In the genomic region with DNA sequence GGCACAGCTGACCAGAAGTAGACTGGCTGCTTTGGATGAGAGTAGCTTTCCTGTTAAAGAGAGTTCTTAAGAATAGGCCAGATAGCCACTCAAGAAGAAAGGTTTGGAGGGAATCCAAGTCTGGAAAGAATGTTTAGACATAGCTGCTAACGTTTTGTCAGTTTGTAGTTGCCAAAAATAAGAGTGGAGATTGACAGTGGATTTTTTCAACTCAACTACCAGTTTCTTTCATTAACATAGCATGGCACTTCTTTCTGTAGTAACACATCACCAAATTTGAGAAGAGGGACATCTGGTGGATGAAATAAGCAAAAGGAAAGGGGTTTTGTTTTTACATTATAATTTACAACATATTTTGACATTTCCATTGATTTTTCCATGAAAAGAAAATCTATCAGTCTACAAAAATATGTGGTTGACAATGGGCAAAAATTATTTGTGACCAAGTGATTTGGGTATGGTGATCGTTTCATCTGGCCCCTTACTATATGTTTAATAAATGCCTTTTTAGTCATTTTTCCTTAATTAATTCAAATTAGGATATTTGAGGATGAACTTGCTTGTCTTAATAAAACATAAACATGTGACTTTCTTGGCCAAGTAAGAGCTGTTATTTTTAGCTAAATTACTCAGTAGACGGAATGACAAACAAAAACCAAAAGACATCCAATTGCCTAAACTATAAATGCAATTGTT, we compare ENCODE assay signal across 8 cellular contexts.
DNase-seq lines count a peak whose midpoint lies in the region; ATAC-seq, FAIRE-seq and TF ChIP-seq lines count a peak whose summit lies in the region.

No MANE protein-coding gene starts in this region.

- H3K4me1 ChIP-seq in K562 (replicated peaks in 1 of 2; ENCODE audit: control insufficient read depth in 2 of 2, insufficient read depth in 2 of 2, low read length in 2 of 2) (no peaks in the 10 kb centered on the region), esophagus muscularis mucosa (no peaks in the 10 kb centered on the region), ovary (ENCODE audit: insufficient read depth) (no peaks in the 10 kb centered on the region)

- H3K36me3 Mint-ChIP-seq in activated CD4-positive, alpha-beta T cell treated with anti-CD3 and anti-CD28 coated beads, Interleukin-2, amount 10 ng/mL, durations not matched to agents 24 days and 14 days (ENCODE audit: low read depth): no peaks in the 10 kb centered on the region

- BruUV-seq in K562 (replicated peaks; lab: Mats Ljungman, UMichigan): no TSS peak

- H3K27me3 ChIP-seq in K562 (ENCODE audit: control insufficient read depth in 2 of 2, insufficient read depth in 2 of 2, low read length in 2 of 2) (peaks cover 0 to 3% of the 10 kb centered on the region in 2 experiments; a peak in 1 of 5 replicates), esophagus muscularis mucosa (no peaks in the 10 kb centered on the region), ovary (no peaks in the 10 kb centered on the region)

- H3K9ac ChIP-seq in K562 (ENCODE audit: insufficient read depth in 1 of 2, low read depth in 2 of 2, low read length in 2 of 2): no peak overlapping the region

- H3K36me3 ChIP-seq in K562 (ENCODE audit: control insufficient read depth, insufficient read depth, low read length): no peaks in the 10 kb centered on the region
- no peaks in the 10 kb centered on the region for H3K36me3 ChIP-seq in esophagus muscularis mucosa
- no peaks in the 10 kb centered on the region for H3K36me3 ChIP-seq in ovary

- H3K4me3 ChIP-seq in K562: no peak overlapping the region
- no peak overlapping the region for H3K4me3 ChIP-seq in esophagus muscularis mucosa
- no peak overlapping the region for H3K4me3 ChIP-seq in ovary

- TF ChIP-seq POLR2A in K562 (conservative IDR thresholded peaks at IDR 0.05): no peak
- no peak for TF ChIP-seq POLR2A in esophagus muscularis mucosa (IDR thresholded peaks at IDR 0.05; ENCODE audit: low read depth)
- no peak for TF ChIP-seq POLR2A in ovary (IDR thresholded peaks at IDR 0.05)

- WGBS in K562 (ENCODE audit: insufficient coverage, low coverage, missing lambda C conversion rate): 0% methylated on average over 3 of the region's 3 CpGs
- 42% methylated on average over 3 of the region's 3 CpGs for whole genome bisulfite sequencing in esophagus muscularis mucosa
- 12 to 18% (median 16%) methylated on average over 3 of the region's 3 CpGs for WGBS in ovary, 3 donors

- intact Hi-C loops in K562 (cut with micrococcal nuclease) (loop anchor here (1.0 to 10.0 kb wide), 2 partner anchors 116 to 975 kb away; no protein-coding TSS in a partner anchor), esophagus muscularis mucosa (cut with DNase I) (no loop called here), ovary (cut with DNase I) (no loop called here)
- intact Hi-C loops in activated CD4-positive, alpha-beta T cell treated with anti-CD3 and anti-CD28 coated beads, Interleukin-2, amount 10 ng/mL, durations not matched to agents 24 days and 14 days (cut with micrococcal nuclease): no loop called here

- no peak overlapping the region for H3K27ac ChIP-seq in K562 (ENCODE audit: extremely low read depth, low read depth, low read length)
- no peak overlapping the region for H3K27ac ChIP-seq in esophagus muscularis mucosa (replicated peaks in 1 of 4)
- no peak overlapping the region for H3K27ac ChIP-seq in ovary

- H3K79me2 ChIP-seq in K562 (ENCODE audit: control insufficient read depth, insufficient read depth, low read length): no peaks in the 10 kb centered on the region

- TF ChIP-seq CTCF in K562 (IDR thresholded peaks at IDR 0.05 in 2 of 3, conservative IDR thresholded peaks at IDR 0.05 in 1 of 3; ENCODE audit: insufficient read depth in 2 of 3, low read depth in 1 of 3, low read length in 3 of 3): peak; percentile 23 to 65 (median 42); a peak in 4 of 6 replicates
- peak in 1 of 3 experiments; percentile 18 for TF ChIP-seq CTCF in esophagus muscularis mucosa (IDR thresholded peaks at IDR 0.05)
- no peak for TF ChIP-seq CTCF in ovary (IDR thresholded peaks at IDR 0.05)

- in situ Hi-C loops in Caki2 (cut with HindIII; ENCODE audit: low pct_unique_long_range_greater_than_20kb, low sequenced_read_pairs): no loop called here
- in situ Hi-C loops in K562 (cut with MboI): loop anchor here (5.0 kb wide), 2 partner anchors 117 to 257 kb away; no protein-coding TSS in a partner anchor

- H3K4me2 ChIP-seq in K562 (ENCODE audit: insufficient read depth, low read length): no peak overlapping the region

- no peaks in the 10 kb centered on the region for H3K27me3 Mint-ChIP-seq in activated CD4-positive, alpha-beta T cell treated with anti-CD3 and anti-CD28 coated beads, Interleukin-2, amount 10 ng/mL, durations not matched to agents 24 days and 14 days

- H3K9me3 ChIP-seq in K562 (replicated peaks; ENCODE audit: control insufficient read depth, insufficient read depth, low read depth, low read length) (no peaks in the 10 kb centered on the region), esophagus muscularis mucosa (no peaks in the 10 kb centered on the region), ovary (no peaks in the 10 kb centered on the region)

- H3K27ac Mint-ChIP-seq in activated CD4-positive, alpha-beta T cell treated with anti-CD3 and anti-CD28 coated beads, Interleukin-2, amount 10 ng/mL, durations not matched to agents 24 days and 14 days: no peak overlapping the region

- TF ChIP-seq EP300 in K562 (IDR thresholded peaks at IDR 0.05; ENCODE audit: low read length) (no peak), esophagus muscularis mucosa (IDR thresholded peaks at IDR 0.05) (no peak), ovary (IDR thresholded peaks at IDR 0.05) (no peak)

- POLR2A ChIA-PET in K562 (lab: Yijun Ruan, JAX): no interaction called here

- no peak overlapping the region for H2AFZ ChIP-seq in K562 (ENCODE audit: low read depth, low read length)

- no peaks in the 10 kb centered on the region for H3K9me3 Mint-ChIP-seq in activated CD4-positive, alpha-beta T cell treated with anti-CD3 and anti-CD28 coated beads, Interleukin-2, amount 10 ng/mL, durations not matched to agents 24 days and 14 days

- no peaks in the 10 kb centered on the region for H3K4me1 Mint-ChIP-seq in activated CD4-positive, alpha-beta T cell treated with anti-CD3 and anti-CD28 coated beads, Interleukin-2, amount 10 ng/mL, durations not matched to agents 24 days and 14 days

- DNase-seq in Caki2 (ENCODE audit: low read depth) (peak; percentile 81), HT-29 (ENCODE audit: low spot score) (peak; percentile 68), K562 (ENCODE audit: extremely low read depth in 1 of 4, low spot score in 3 of 4) (peak in 3 of 4 experiments; percentile 8 to 25 (median 24)), lung microvascular endothelial cell (ENCODE audit: low read depth in 2 of 2) (peak; percentile 26 to 37), esophagus muscularis mucosa (ENCODE audit: extremely low spot score) (no peak), ovary (no peak)
- no peak for DNase-seq in activated CD4-positive, alpha-beta T cell treated with anti-CD3 and anti-CD28 coated beads, Interleukin-2, amount 10 ng/mL, durations not matched to agents 24 days and 14 days
- DNase-seq in stimulated activated CD4-positive, alpha-beta T cell treated with anti-CD3 and anti-CD28 coated beads, Interleukin-4, amount 100 ng/mL, for 24 hours: no peak

- H3K4me3 Mint-ChIP-seq in activated CD4-positive, alpha-beta T cell treated with anti-CD3 and anti-CD28 coated beads, Interleukin-2, amount 10 ng/mL, durations not matched to agents 24 days and 14 days: no peak overlapping the region

- CTCF ChIA-PET in K562 (lab: Yijun Ruan, JAX; ENCODE audit: low intra/inter-chr PET ratio): interaction anchor here (0.6 to 2.2 kb wide), 2 partner anchors 116 to 898 kb away, joined by 6 to 27 read pairs; no protein-coding TSS in a partner anchor

- peak; percentile 75 for FAIRE-seq in K562 (lab: Jason Lieb, UNC)

- H4K20me1 ChIP-seq in K562 (replicated peaks; ENCODE audit: control insufficient read depth, insufficient read depth, low read length): no peaks in the 10 kb centered on the region

- no peaks in the 10 kb centered on the region for H3K9me1 ChIP-seq in K562 (ENCODE audit: control insufficient read depth, insufficient read depth, low read length)

- peak; percentile 72 to 85 for TF ChIP-seq RAD21 in K562 (CRISPR knock-in tag; conservative IDR thresholded peaks at IDR 0.05 in 1 of 2, IDR thresholded peaks at IDR 0.05 in 1 of 2)

- ATAC-seq in K562: peak; percentile 49; the same call in 1 of the 3 replicates

TF ChIP-seq in K562, 482 proteins besides CTCF, POLR2A, EP300 and RAD21 (continues in another document):
- no peak for TF ChIP-seq ZNF639 (CRISPR knock-in tag; conservative IDR thresholded peaks at IDR 0.05 in 1 of 2, IDR thresholded peaks at IDR 0.05 in 1 of 2)
- no peak for TF ChIP-seq MAFK (IDR thresholded peaks at IDR 0.05; ENCODE audit: low read length)
- no peak for TF ChIP-seq ZNF324 (CRISPR knock-in tag; IDR thresholded peaks at IDR 0.05)
- TF ChIP-seq KDM5B (IDR thresholded peaks at IDR 0.05; ENCODE audit: insufficient replicate concordance, low read depth, low read length): no peak
- no peak for TF ChIP-seq HSF4 (CRISPR knock-in tag; IDR thresholded peaks at IDR 0.05; ENCODE audit: borderline replicate concordance)
- TF ChIP-seq RFX7 (CRISPR knock-in tag; IDR thresholded peaks at IDR 0.05): no peak
- TF ChIP-seq MIER1 (IDR thresholded peaks at IDR 0.05; ENCODE audit: low read depth): no peak
- no peak for TF ChIP-seq ZNF232 (CRISPR knock-in tag; IDR thresholded peaks at IDR 0.05)
- peak; percentile 33; the same call in 1 of the 2 replicates for TF ChIP-seq SMC3 (conservative IDR thresholded peaks at IDR 0.05; ENCODE audit: insufficient read depth, low read depth, low read length)
- no peak for TF ChIP-seq XRCC5 (IDR thresholded peaks at IDR 0.05; ENCODE audit: low read depth, low read length)
- no peak for TF ChIP-seq NFIC (IDR thresholded peaks at IDR 0.05)
- TF ChIP-seq ZFP1 (CRISPR knock-in tag; IDR thresholded peaks at IDR 0.05): no peak
- no peak for TF ChIP-seq GABPA (tag; conservative IDR thresholded peaks at IDR 0.05; ENCODE audit: low read depth)

Comparison
In these comparisons a context has a peak if more than half of its experiments do, and no peak if none do; other contexts are left out.
1. DNase-seq: peak in Caki2 (single experiment), HT-29 (single experiment), K562 (3 of 4) and lung microvascular endothelial cell (2 of 2); none in esophagus muscularis mucosa (single experiment), ovary (0 of 5), activated CD4-positive, alpha-beta T cell treated with anti-CD3 and anti-CD28 coated beads, Interleukin-2, amount 10 ng/mL, durations not matched to agents 24 days and 14 days (single experiment) and stimulated activated CD4-positive, alpha-beta T cell treated with anti-CD3 and anti-CD28 coated beads, Interleukin-4, amount 100 ng/mL, for 24 hours (single experiment).
2. CTCF ChIP-seq: peak in K562 (3 of 3); none in ovary (0 of 3).